Comparison of ENCODE assay signal across 28 cellular contexts in the genomic region with DNA sequence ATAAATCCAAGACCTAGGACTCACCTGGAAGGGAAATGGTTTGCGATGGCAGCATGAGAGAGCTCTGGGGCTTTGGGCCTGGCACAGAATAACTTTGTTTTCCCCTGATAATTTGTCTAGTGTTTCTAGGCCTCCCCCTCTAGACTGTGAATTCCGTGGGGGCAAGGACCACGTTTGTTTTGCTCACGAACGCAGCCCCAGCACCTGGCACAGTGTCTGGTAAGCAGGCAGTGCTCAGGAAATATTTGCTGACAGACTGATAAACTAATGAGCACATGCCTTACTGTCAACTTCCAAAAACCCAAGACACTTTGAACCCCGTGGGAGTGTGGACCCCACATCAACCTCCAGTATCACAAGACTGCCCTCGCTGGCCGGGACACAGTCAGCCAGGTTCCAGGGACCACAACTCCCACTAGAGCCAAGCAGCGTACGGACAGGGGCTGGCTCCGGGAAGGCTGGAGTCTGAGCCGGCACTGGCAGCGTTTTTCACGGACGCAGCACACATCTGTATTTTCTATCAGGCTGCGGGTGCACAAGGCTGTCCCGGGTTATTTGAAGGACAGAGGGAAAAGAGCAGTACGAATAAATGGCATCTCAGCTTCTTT.
A peak's percentile ranks its signal among the peaks of the same experiment; 100 is the strongest.
DNase-seq lines count a peak whose midpoint lies in the region; ATAC-seq and TF ChIP-seq lines count a peak whose summit lies in the region.
"Had no signal": no experiment of that assay in that cellular context is flagged by ENCODE, and none has a peak within 500 bp of the region (broad histone marks: within the 10 kb centered on the region; RNA-seq: fewer than 3 reads in every experiment).

No MANE protein-coding gene starts in this region.

- DNase-seq in left ventricle myocardium inferior (no peak), neural crest cell (ENCODE audit: low read depth, low spot score) (no peak), DMS 273 (lab: John Stamatoyannopoulos, UW; ENCODE audit: unreplicated experiment) (no peak), A673 (ENCODE audit: low spot score) (no peak), Calu3 (no peak)
- DNase-seq: activated CD4-positive, alpha-beta T cell treated with anti-CD3 and anti-CD28 coated beads for 36 hours; amygdala; DMS153; effector CD4-positive, alpha-beta T cell; kidney; NCI-H2029; NCI-H2227 treated with DMSO at 0.1 percent for 48 hours; NCI-H526; NK-92 treated with Interleukin-12 subunit alpha and Interleukin-12 subunit beta, amount 100 ng/mL, for 24 hours; PC-3; right lobe of liver; stimulated activated CD4-positive, alpha-beta T cell treated with anti-CD3 and anti-CD28 coated beads, Interleukin-4, amount 100 ng/mL, for 1 hour had no signal

- peaks cover 0 to 11% (median 0%) of the 10 kb centered on the region in 11 experiments; a peak in 2 of 22 replicates for H3K27me3 ChIP-seq in BLaER1 treated with 17β-estradiol and CSF1 and Interleukin-3, amounts not matched to agents 10 nM and 100 nM
- H3K27me3 ChIP-seq in left ventricle myocardium inferior (ENCODE audit: low read depth) (no peaks in the 10 kb centered on the region), A673 (replicated peaks; ENCODE audit: insufficient read depth, low read depth, low read length, poor library complexity) (no peaks in the 10 kb centered on the region)
- H3K27me3 ChIP-seq: right lobe of liver, tibial nerve had no signal

- H3K9me3 ChIP-seq in BLaER1 treated with 17β-estradiol and CSF1 and Interleukin-3, amounts not matched to agents 10 nM and 100 nM (replicated peaks in 1 of 11): no peaks in the 10 kb centered on the region; a peak in 1 of 22 replicates
- H3K9me3 ChIP-seq in left ventricle myocardium inferior (replicated peaks) (no peaks in the 10 kb centered on the region), A673 (ENCODE audit: low read depth, low read length, poor library complexity, severe bottlenecking) (no peaks in the 10 kb centered on the region)
- H3K9me3 ChIP-seq: right lobe of liver, tibial nerve had no signal

- H3K4me3 Mint-ChIP-seq in neural crest cell: no peak overlapping the region
- no peak overlapping the region for H3K4me3 Mint-ChIP-seq in Calu3 (ENCODE audit: low read depth, unreplicated experiment)
- H3K4me3 Mint-ChIP-seq: activated CD4-positive, alpha-beta T cell treated with anti-CD3 and anti-CD28 coated beads for 36 hours; B cell; natural killer cell treated with Interleukin-12 subunit alpha and Interleukin-12 subunit beta and Interleukin-15 and Interleukin-18, amount 100 ng/mL, for 72 hours had no signal

- intact Hi-C loops in left ventricle myocardium inferior (cut with micrococcal nuclease): no loop called here
- intact Hi-C loops in A673 (cut with micrococcal nuclease; ENCODE audit: unreplicated experiment): no loop called here
- intact Hi-C loops in Calu3 (cut with micrococcal nuclease; ENCODE audit: unreplicated experiment): no loop called here

- H3K27ac ChIP-seq in BLaER1 treated with 17β-estradiol and CSF1 and Interleukin-3, amounts not matched to agents 10 nM and 100 nM: peak overlapping the region in 1 of 11 experiments; percentile 20; a peak in 1 of 22 replicates
- H3K27ac ChIP-seq in left ventricle myocardium inferior (replicated peaks): peak overlapping the region; percentile 23
- H3K27ac ChIP-seq in A673 (ENCODE audit: low read depth, low read length, poor library complexity, severe bottlenecking): no peak overlapping the region
- H3K27ac ChIP-seq: HL-60, KMS-11, right lobe of liver, tibial nerve had no signal

- H3K36me3 ChIP-seq in BLaER1 treated with 17β-estradiol and CSF1 and Interleukin-3, amounts not matched to agents 10 nM and 100 nM: no peaks in the 10 kb centered on the region
- H3K36me3 ChIP-seq in left ventricle myocardium inferior (no peaks in the 10 kb centered on the region), A673 (ENCODE audit: insufficient read depth, low read length, poor library complexity, severe bottlenecking) (no peaks in the 10 kb centered on the region)
- H3K36me3 ChIP-seq: right lobe of liver, tibial nerve had no signal

- ATAC-seq in SK-N-SH treated with all-trans-retinoic acid at 6 μM for 48 hours (no peak), GM21515 (IDR thresholded peaks at IDR 0.05; ENCODE audit: unreplicated experiment) (no peak)
- ATAC-seq: activated CD4-positive, alpha-beta T cell treated with anti-CD3 and anti-CD28 coated beads for 36 hours; activated naive CD4-positive, alpha-beta T cell treated with anti-CD3 and anti-CD28 coated beads, Interleukin-2, amount 50 U/mL, for 72 hours; natural killer cell treated with Interleukin-12 subunit alpha and Interleukin-12 subunit beta and Interleukin-15 and Interleukin-18, amount 100 ng/mL, for 72 hours; PC-3 had no signal

- H3K4me3 ChIP-seq in BLaER1 treated with 17β-estradiol and CSF1 and Interleukin-3, amounts not matched to agents 10 nM and 100 nM: no peak overlapping the region
- peak overlapping the region; percentile 20 for H3K4me3 ChIP-seq in left ventricle myocardium inferior
- H3K4me3 ChIP-seq in A673 (ENCODE audit: low read depth, low read length, poor library complexity, severe bottlenecking): no peak overlapping the region
- H3K4me3 ChIP-seq: lung, right lobe of liver, tibial nerve had no signal

- H3K4me1 Mint-ChIP-seq in neural crest cell (peaks cover 6% of the 10 kb centered on the region), Calu3 (ENCODE audit: low read depth, unreplicated experiment) (peaks cover 27% of the 10 kb centered on the region)

- peaks cover 0 to 13% (median 0%) of the 10 kb centered on the region in 11 experiments; a peak in 6 of 22 replicates for H4K20me1 ChIP-seq in BLaER1 treated with 17β-estradiol and CSF1 and Interleukin-3, amounts not matched to agents 10 nM and 100 nM

- peaks cover 38 to 73% (median 69%) of the 10 kb centered on the region in 10 experiments for H3K4me1 ChIP-seq in BLaER1 treated with 17β-estradiol and CSF1 and Interleukin-3, amounts not matched to agents 10 nM and 100 nM
- H3K4me1 ChIP-seq in left ventricle myocardium inferior (peaks cover 38% of the 10 kb centered on the region), A673 (ENCODE audit: insufficient read depth, low read length, poor library complexity, severe bottlenecking) (peaks cover 11% of the 10 kb centered on the region)
- H3K4me1 ChIP-seq: right lobe of liver had no signal

- H3K27me3 Mint-ChIP-seq in neural crest cell (ENCODE audit: low read depth) (no peaks in the 10 kb centered on the region), Calu3 (ENCODE audit: unreplicated experiment) (no peaks in the 10 kb centered on the region)
- H3K27me3 Mint-ChIP-seq: activated CD4-positive, alpha-beta T cell treated with anti-CD3 and anti-CD28 coated beads for 36 hours; B cell; natural killer cell treated with Interleukin-12 subunit alpha and Interleukin-12 subunit beta and Interleukin-15 and Interleukin-18, amount 100 ng/mL, for 72 hours had no signal

- H3K27ac Mint-ChIP-seq in neural crest cell (ENCODE audit: unreplicated experiment) (peak overlapping the region; percentile 61), Calu3 (ENCODE audit: unreplicated experiment) (no peak overlapping the region)
- H3K27ac Mint-ChIP-seq: activated CD4-positive, alpha-beta T cell treated with anti-CD3 and anti-CD28 coated beads for 36 hours; activated T-helper 2 cell treated with anti-CD3 and anti-CD28 coated beads, Interferon-gamma antibody, Interleukin-2, Interleukin-4, amounts not matched to agents 10 μg/mL and 5 μg/mL and 100 μg/mL, durations not matched to agents 14 hours and 24 hours and 36 hours; B cell had no signal

- TF ChIP-seq CTCF in left ventricle myocardium inferior (IDR thresholded peaks at IDR 0.05; ENCODE audit: borderline replicate concordance) (no peak), neural crest cell (conservative IDR thresholded peaks at IDR 0.05) (no peak), A673 (conservative IDR thresholded peaks at IDR 0.05; ENCODE audit: low read depth, low read length) (no peak), Calu3 (IDR thresholded peaks at IDR 0.05; ENCODE audit: unreplicated experiment) (no peak)

- H3K9ac ChIP-seq in BLaER1 treated with 17β-estradiol and CSF1 and Interleukin-3, amounts not matched to agents 10 nM and 100 nM: peak overlapping the region in 4 of 11 experiments; percentile 21 to 38 (median 32); a peak in 5 of 22 replicates
- H3K9ac ChIP-seq: KMS-11 had no signal

- CTCF ChIA-PET in A673 (lab: Charles Lee): no interaction called here
- CTCF ChIA-PET in Calu3 (lab: Charles Lee): interaction anchor here (0.9 to 2.2 kb wide), 3 partner anchors 11 to 412 kb away, joined by 3 to 5 read pairs (median 3); no protein-coding TSS in a partner anchor

- H3K9me3 Mint-ChIP-seq in neural crest cell (no peaks in the 10 kb centered on the region), Calu3 (ENCODE audit: low read depth, unreplicated experiment) (no peaks in the 10 kb centered on the region)
- H3K9me3 Mint-ChIP-seq: activated naive CD4-positive, alpha-beta T cell treated with anti-CD3 and anti-CD28 coated beads, Interleukin-2, amount 50 U/mL, for 72 hours; activated T-helper 2 cell treated with anti-CD3 and anti-CD28 coated beads, Interferon-gamma antibody, Interleukin-2, Interleukin-4, amounts not matched to agents 10 μg/mL and 5 μg/mL and 100 μg/mL, durations not matched to agents 14 hours and 24 hours and 36 hours; natural killer cell treated with Interleukin-12 subunit alpha and Interleukin-12 subunit beta and Interleukin-15 and Interleukin-18, amount 100 ng/mL, for 72 hours had no signal

- H3K36me3 Mint-ChIP-seq in neural crest cell (ENCODE audit: low read depth): no peaks in the 10 kb centered on the region
- H3K36me3 Mint-ChIP-seq in Calu3 (ENCODE audit: insufficient read depth, unreplicated experiment): no peaks in the 10 kb centered on the region
- H3K36me3 Mint-ChIP-seq: natural killer cell treated with Interleukin-12 subunit alpha and Interleukin-12 subunit beta and Interleukin-15 and Interleukin-18, amount 100 ng/mL, for 72 hours had no signal

- POLR2A ChIA-PET in A673 (lab: Charles Lee; ENCODE audit: low non-redundant PET): no interaction called here

- H3K4me2 ChIP-seq in BLaER1 treated with 17β-estradiol and CSF1 and Interleukin-3, amounts not matched to agents 10 nM and 100 nM: peak overlapping the region; percentile 10 to 90 (median 84); a peak in 18 of 22 replicates
- H3K4me2 ChIP-seq: KMS-11 had no signal

- BruUV-seq in A673 (replicated peaks; lab: Mats Ljungman, UMichigan) (no TSS peak), Calu3 (replicated peaks; lab: Mats Ljungman, UMichigan) (no TSS peak)
